13 cellular contexts compared by ENCODE assay signal in genomic region chr9:2023042-2023441, GRCh38. TPM values are rescaled to one million over a fixed set of nuclear protein-coding genes. Genes with fewer than 3 reads are reported as not detected.
DNase-seq lines count a peak whose midpoint lies in the region; ATAC-seq, FAIRE-seq and TF ChIP-seq lines count a peak whose summit lies in the region.
"Had no signal": no experiment of that assay in that cellular context is flagged by ENCODE, and none has a peak within 500 bp of the region (broad histone marks: within the 10 kb centered on the region; RNA-seq: fewer than 3 reads in every experiment).

No MANE protein-coding gene starts in this region.

- no peak for ATAC-seq in T-helper 17 cell

- H3K36me3 ChIP-seq in esophagus squamous epithelium (no peaks in the 10 kb centered on the region), sigmoid colon (no peaks in the 10 kb centered on the region), small intestine (ENCODE audit: control insufficient read depth in 2 of 2, insufficient read depth in 2 of 2, low read length in 2 of 2) (no peaks in the 10 kb centered on the region), ovary (no peaks in the 10 kb centered on the region)

- peaks cover 11 to 100% (median 51%) of the 10 kb centered on the region in 3 donors for H3K4me1 ChIP-seq in esophagus squamous epithelium
- peaks cover 0 to 96% (median 90%) of the 10 kb centered on the region in 4 donors for H3K4me1 ChIP-seq in sigmoid colon
- H3K4me1 ChIP-seq in small intestine (ENCODE audit: control insufficient read depth in 2 of 2, insufficient read depth in 1 of 2, low read depth in 1 of 2, low read length in 1 of 2): peaks cover 2 to 34% of the 10 kb centered on the region in 2 donors
- peaks cover 28% of the 10 kb centered on the region for H3K4me1 ChIP-seq in ovary (ENCODE audit: insufficient read depth)

- intact Hi-C loops in esophagus squamous epithelium (cut with DNase I) (no loop called here), sigmoid colon (cut with DNase I) (no loop called here), ovary (cut with DNase I) (no loop called here)

- TF ChIP-seq EP300 in sigmoid colon (IDR thresholded peaks at IDR 0.05): no peak
- TF ChIP-seq EP300 in ovary (IDR thresholded peaks at IDR 0.05): no peak

- H3K27me3 ChIP-seq in esophagus squamous epithelium (no peaks in the 10 kb centered on the region), sigmoid colon (no peaks in the 10 kb centered on the region), small intestine (ENCODE audit: control insufficient read depth in 2 of 2, insufficient read depth in 2 of 2, low read length in 2 of 2) (no peaks in the 10 kb centered on the region), ovary (no peaks in the 10 kb centered on the region)

- FAIRE-seq in small intestine (lab: Jason Lieb, UNC): no peak

- H3K27ac ChIP-seq in esophagus squamous epithelium (peak overlapping the region in 3 of 4 donors; percentile 25 to 52 (median 51)), sigmoid colon (peak overlapping the region; percentile 44 to 75 (median 62)), small intestine (ENCODE audit: low read depth in 1 of 2, low read length in 1 of 2) (peak overlapping the region in 1 of 2 donors; percentile 80), ovary (no peak overlapping the region)

- H3K4me1 Mint-ChIP-seq in T-helper 17 cell: peaks cover 68% of the 10 kb centered on the region

- no peaks in the 10 kb centered on the region for H3K27me3 Mint-ChIP-seq in T-helper 17 cell

- H3K9me3 ChIP-seq in T-helper 17 cell (ENCODE audit: control insufficient read depth, low read length, poor library complexity, severe bottlenecking): no peaks in the 10 kb centered on the region
- no peaks in the 10 kb centered on the region for H3K9me3 ChIP-seq in esophagus squamous epithelium
- H3K9me3 ChIP-seq in sigmoid colon: no peaks in the 10 kb centered on the region
- H3K9me3 ChIP-seq in small intestine (ENCODE audit: control insufficient read depth, low read depth): no peaks in the 10 kb centered on the region
- H3K9me3 ChIP-seq in ovary: no peaks in the 10 kb centered on the region

- H3K4me3 Mint-ChIP-seq in T-helper 17 cell: peak overlapping the region; percentile 71
- H3K4me3 Mint-ChIP-seq: nephron progenitor cell had no signal

- no peaks in the 10 kb centered on the region for H3K36me3 Mint-ChIP-seq in T-helper 17 cell (ENCODE audit: low read depth)

- no peak for TF ChIP-seq CTCF in esophagus squamous epithelium (IDR thresholded peaks at IDR 0.05)
- TF ChIP-seq CTCF in sigmoid colon (IDR thresholded peaks at IDR 0.05): no peak
- no peak for TF ChIP-seq CTCF in ovary (IDR thresholded peaks at IDR 0.05)

- DNase-seq in T-helper 17 cell (no peak), esophagus squamous epithelium (lab: John Stamatoyannopoulos, UW) (no peak), sigmoid colon (no peak), small intestine (no peak), ovary (no peak), A172 (ENCODE audit: low spot score) (no peak), NK-92 (lab: John Stamatoyannopoulos, UW; ENCODE audit: unreplicated experiment) (no peak)
- DNase-seq: cerebellar nuclear complex, DMS79 treated with DMSO at 0.1 percent for 48 hours, head of caudate nucleus, NCI-H1694 treated with DMSO at 0.1 percent for 48 hours, nephron progenitor cell had no signal

- H3K4me3 ChIP-seq in GM08714 (ENCODE audit: low read length) (peak overlapping the region; percentile 69), esophagus squamous epithelium (no peak overlapping the region), sigmoid colon (no peak overlapping the region), small intestine (ENCODE audit: low read depth in 1 of 2, low read length in 2 of 2) (no peak overlapping the region), ovary (no peak overlapping the region)

- peak overlapping the region; percentile 94 for H3K27ac Mint-ChIP-seq in T-helper 17 cell
- H3K27ac Mint-ChIP-seq: nephron progenitor cell had no signal

- WGBS in esophagus squamous epithelium, 2 donors: 45 to 59% methylated on average over 3 of the region's 3 CpGs
- 49 to 62% methylated on average over 3 of the region's 3 CpGs for WGBS in sigmoid colon, 2 donors
- WGBS in small intestine, 3 donors: 48 to 54% (median 54%) methylated on average over 3 of the region's 3 CpGs
- WGBS in ovary, 3 donors: 32 to 35% (median 33%) methylated on average over 3 of the region's 3 CpGs

- TF ChIP-seq POLR2A in esophagus squamous epithelium (IDR thresholded peaks at IDR 0.05) (no peak), sigmoid colon (IDR thresholded peaks at IDR 0.05) (no peak), ovary (IDR thresholded peaks at IDR 0.05) (no peak)

RNA-seq across cellular contexts. Expression of gene SMARCA2, which starts 7.9 kb away (rescaled TPM):
- total RNA-seq in T-helper 17 cell: 100 to 1,000 TPM; 244 to 296 TPM
- total RNA-seq in esophagus squamous epithelium: 10 to 100 TPM; 51.0 to 93.3 (median 64.1) TPM
- total RNA-seq in sigmoid colon: 100 to 1,000 TPM in 1 of 4 donors, 10 to 100 TPM in 3; 75.0 to 209 (median 88.9) TPM
- 10 to 100 TPM; 32.1 to 45.9 (median 42.6) TPM for polyA plus RNA-seq in sigmoid colon
- polyA plus RNA-seq in small intestine: 10 to 100 TPM; 28.2 to 36.3 (median 28.6) TPM
- 100 to 1,000 TPM; 153 to 404 (median 199) TPM for total RNA-seq in ovary
- 100 to 1,000 TPM; 108 to 270 TPM for polyA plus RNA-seq in ovary
- total RNA-seq in A172 (2014; rRNA removed; shearing (Covaris generic)): 34.4 and 55.3 TPM in 2 replicates

Comparison
In these comparisons a context has a peak if more than half of its experiments do, and no peak if none do; other contexts are left out.
1. H3K27ac ChIP-seq: peak in esophagus squamous epithelium (3 of 4) and sigmoid colon (4 of 4); none in ovary (0 of 2).